Comparison of ENCODE assay signal across 23 cellular contexts in genomic region chr3:150073031-150073430, GRCh38.
DNase-seq lines count a peak whose midpoint lies in the region; ATAC-seq, FAIRE-seq and TF ChIP-seq lines count a peak whose summit lies in the region.
"Had no signal": no experiment of that assay in that cellular context is flagged by ENCODE, and none has a peak within 500 bp of the region (broad histone marks: within the 10 kb centered on the region; RNA-seq: fewer than 3 reads in every experiment).

No MANE protein-coding gene starts in this region.

- BruUV-seq in PC-3 (replicated peaks; lab: Mats Ljungman, UMichigan) = no TSS peak

- H3K36me3 ChIP-seq in PC-3 (ENCODE audit: low read depth, low read length) (peaks cover 5% of the 10 kb centered on the region; the same call in 1 of the 2 replicates), kidney (ENCODE audit: control insufficient read depth in 1 of 2, insufficient read depth in 2 of 2, low read length in 2 of 2) (no peaks in the 10 kb centered on the region)
- H3K36me3 ChIP-seq: right atrium auricular region, thoracic aorta had no signal

- H3K9me2 ChIP-seq in PC-3 (replicated peaks; ENCODE audit: low read length) = no peaks in the 10 kb centered on the region

- H3K27ac Mint-ChIP-seq in osteocyte (ENCODE audit: unreplicated experiment) = peak overlapping the region; percentile 15
- no peak overlapping the region for H3K27ac Mint-ChIP-seq in activated naive CD8-positive, alpha-beta T cell treated with anti-CD3 and anti-CD28 coated beads for 36 hours
- H3K27ac Mint-ChIP-seq: activated CD4-positive, alpha-beta T cell treated with anti-CD3 and anti-CD28 coated beads, Interleukin-2, amount 10 ng/mL, durations not matched to agents 7 days and 5 days; activated naive CD4-positive, alpha-beta T cell treated with anti-CD3 and anti-CD28 coated beads for 36 hours; naive thymus-derived CD8-positive, alpha-beta T cell had no signal

- CTCF ChIA-PET in PC-3 (lab: Charles Lee) = no interaction called here

- ATAC-seq in PC-3 (no peak), HG03342 (IDR thresholded peaks at IDR 0.05; ENCODE audit: unreplicated experiment) (no peak)
- ATAC-seq: naive thymus-derived CD8-positive, alpha-beta T cell had no signal

- H2AFZ ChIP-seq in PC-3 (ENCODE audit: low read length) = no peak overlapping the region

- peaks cover 26% of the 10 kb centered on the region for H3K4me1 Mint-ChIP-seq in osteocyte (ENCODE audit: unreplicated experiment)
- peaks cover 6% of the 10 kb centered on the region for H3K4me1 Mint-ChIP-seq in activated naive CD8-positive, alpha-beta T cell treated with anti-CD3 and anti-CD28 coated beads for 36 hours
- H3K4me1 Mint-ChIP-seq: activated CD4-positive, alpha-beta T cell treated with anti-CD3 and anti-CD28 coated beads, Interleukin-2, amount 10 ng/mL, durations not matched to agents 7 days and 5 days; central memory CD8-positive, alpha-beta T cell had no signal

- H3K9me3 ChIP-seq in PC-3 (ENCODE audit: low read length) (peaks cover 8% of the 10 kb centered on the region; the same call in 1 of the 2 replicates), kidney (ENCODE audit: control insufficient read depth in 1 of 2, low read length in 2 of 2) (peaks cover 0 to 5% of the 10 kb centered on the region in 2 donors)

- no peaks in the 10 kb centered on the region for H4K20me1 ChIP-seq in PC-3 (ENCODE audit: low read length)

- DNase-seq in EH (ENCODE audit: low read depth) (peak; percentile 78), PC-3 (no peak), hepatic stellate cell (ENCODE audit: low spot score) (peak; percentile 31), osteocyte (ENCODE audit: extremely low spot score, unreplicated experiment) (no peak), kidney (no peak), NCI-H345 (lab: John Stamatoyannopoulos, UW) (no peak)
- DNase-seq in activated naive CD8-positive, alpha-beta T cell treated with anti-CD3 and anti-CD28 coated beads for 36 hours = no peak
- DNase-seq: activated CD4-positive, alpha-beta T cell treated with anti-CD3 and anti-CD28 coated beads, Interleukin-2, amount 10 ng/mL, durations not matched to agents 7 days and 5 days; activated naive CD4-positive, alpha-beta T cell treated with anti-CD3 and anti-CD28 coated beads for 36 hours; anterior cingulate cortex; C1 segment of cervical spinal cord; KG1; naive thymus-derived CD8-positive, alpha-beta T cell; NCI-H2171 treated with DMSO at 0.1 percent for 48 hours; NCI-H774; stimulated activated CD4-positive, alpha-beta T cell treated with anti-CD3 and anti-CD28 coated beads, Interleukin-12 subunit alpha, Interleukin-12 subunit beta, amount 100 ng/mL, for 4 hours; stimulated activated CD4-positive, alpha-beta T cell treated with anti-CD3 and anti-CD28 coated beads, Interleukin-4, amount 100 ng/mL, for 4 hours; stimulated activated naive CD4-positive, alpha-beta T cell treated with Interleukin-2 at 50 U/mL for 16 hours had no signal

- H3K27me3 Mint-ChIP-seq in osteocyte (ENCODE audit: unreplicated experiment) = no peaks in the 10 kb centered on the region
- peaks cover 23% of the 10 kb centered on the region for H3K27me3 Mint-ChIP-seq in activated naive CD8-positive, alpha-beta T cell treated with anti-CD3 and anti-CD28 coated beads for 36 hours

- no peaks in the 10 kb centered on the region for H3K36me3 Mint-ChIP-seq in osteocyte (ENCODE audit: unreplicated experiment)
- no peaks in the 10 kb centered on the region for H3K36me3 Mint-ChIP-seq in activated naive CD8-positive, alpha-beta T cell treated with anti-CD3 and anti-CD28 coated beads for 36 hours

- H3F3A ChIP-seq in PC-3 (ENCODE audit: low read length, unreplicated experiment) = no peaks in the 10 kb centered on the region

- intact Hi-C loops in PC-3 (cut with micrococcal nuclease) = no loop called here
- intact Hi-C loops in kidney (cut with DNase I) = no loop called here

- no peaks in the 10 kb centered on the region for H3K9me3 Mint-ChIP-seq in osteocyte (ENCODE audit: unreplicated experiment)
- peaks cover 8% of the 10 kb centered on the region for H3K9me3 Mint-ChIP-seq in activated naive CD8-positive, alpha-beta T cell treated with anti-CD3 and anti-CD28 coated beads for 36 hours
- H3K9me3 Mint-ChIP-seq: activated CD4-positive, alpha-beta T cell treated with anti-CD3 and anti-CD28 coated beads, Interleukin-2, amount 10 ng/mL, durations not matched to agents 7 days and 5 days; activated naive CD4-positive, alpha-beta T cell treated with anti-CD3 and anti-CD28 coated beads for 36 hours; central memory CD8-positive, alpha-beta T cell had no signal

- H3K9ac ChIP-seq in PC-3 (ENCODE audit: low read length) = no peak overlapping the region
- no peak overlapping the region for H3K9ac ChIP-seq in kidney (ENCODE audit: low read length in 2 of 2)

- H3K27ac ChIP-seq in PC-3 (ENCODE audit: low read length) = peak overlapping the region; percentile 33
- no peak overlapping the region for H3K27ac ChIP-seq in kidney (ENCODE audit: low read depth in 2 of 2, low read length in 2 of 2)
- H3K27ac ChIP-seq: right atrium auricular region, thoracic aorta had no signal

- no peaks in the 10 kb centered on the region for H3K27me3 ChIP-seq in PC-3 (ENCODE audit: low read length)
- H3K27me3 ChIP-seq: right atrium auricular region had no signal

- H3K4me2 ChIP-seq in PC-3 (ENCODE audit: low read length) = peak overlapping the region; percentile 50

- FAIRE-seq in kidney (lab: Jason Lieb, UNC) = no peak
- FAIRE-seq: endothelial cell of umbilical vein had no signal

- H3K4me1 ChIP-seq in PC-3 (ENCODE audit: insufficient read depth, low read length) (peaks cover 52% of the 10 kb centered on the region), kidney (ENCODE audit: control insufficient read depth in 1 of 2, insufficient read depth in 1 of 2, low read depth in 1 of 2, low read length in 2 of 2) (no peaks in the 10 kb centered on the region)
- H3K4me1 ChIP-seq: right atrium auricular region had no signal

- no peak for TF ChIP-seq CTCF in PC-3 (conservative IDR thresholded peaks at IDR 0.05; ENCODE audit: low read depth, low read length)
- TF ChIP-seq CTCF in osteocyte (IDR thresholded peaks at IDR 0.05) = no peak
- no peak for TF ChIP-seq CTCF in kidney (IDR thresholded peaks at IDR 0.05; ENCODE audit: borderline replicate concordance, extremely low read depth, insufficient read depth)

- H3K4me3 Mint-ChIP-seq in osteocyte (ENCODE audit: unreplicated experiment) = no peak overlapping the region
- no peak overlapping the region for H3K4me3 Mint-ChIP-seq in activated naive CD8-positive, alpha-beta T cell treated with anti-CD3 and anti-CD28 coated beads for 36 hours
- H3K4me3 Mint-ChIP-seq: activated CD4-positive, alpha-beta T cell treated with anti-CD3 and anti-CD28 coated beads, Interleukin-2, amount 10 ng/mL, durations not matched to agents 7 days and 5 days; activated naive CD4-positive, alpha-beta T cell treated with anti-CD3 and anti-CD28 coated beads for 36 hours; central memory CD8-positive, alpha-beta T cell; naive thymus-derived CD8-positive, alpha-beta T cell had no signal

- H3K4me3 ChIP-seq in PC-3 (ENCODE audit: low read length) (no peak overlapping the region), kidney (ENCODE audit: low read length in 2 of 2) (no peak overlapping the region)
- H3K4me3 ChIP-seq: right atrium auricular region, thoracic aorta had no signal

- POLR2A ChIA-PET in PC-3 (lab: Charles Lee; ENCODE audit: unreplicated experiment) = no interaction called here

- H3K79me2 ChIP-seq in PC-3 (ENCODE audit: low read length) = no peaks in the 10 kb centered on the region

Comparison
In these comparisons a context has a peak if more than half of its experiments do, and no peak if none do; other contexts are left out.
1. DNase-seq: peak in EH (single experiment) and hepatic stellate cell (single experiment); none in PC-3 (single experiment), osteocyte (single experiment), kidney (single experiment), activated naive CD8-positive, alpha-beta T cell treated with anti-CD3 and anti-CD28 coated beads for 36 hours (single experiment) and NCI-H345 (single experiment).